ENCODE assay signal across 16 cellular contexts in genomic region chr7:51244053-51244452, GRCh38.
DNase-seq lines count a peak whose midpoint lies in the region; ATAC-seq and TF ChIP-seq lines count a peak whose summit lies in the region.
"Had no signal": no experiment of that assay in that cellular context is flagged by ENCODE, and none has a peak within 500 bp of the region (broad histone marks: within the 10 kb centered on the region; RNA-seq: fewer than 3 reads in every experiment).

No MANE protein-coding gene starts in this region.

- no peak for TF ChIP-seq CTCF in left lung (IDR thresholded peaks at IDR 0.05)

- intact Hi-C loops in left lung (cut with DNase I): no loop called here

- H3K27me3 ChIP-seq in left lung: no peaks in the 10 kb centered on the region
- H3K27me3 ChIP-seq: BE2C had no signal

- H3K4me3 ChIP-seq in left lung: no peak overlapping the region
- H3K4me3 ChIP-seq: GM23248, HAP-1 had no signal

- ATAC-seq in left lung (peak; percentile 9), HG03108 (IDR thresholded peaks at IDR 0.05; ENCODE audit: unreplicated experiment) (no peak)

- H3K4me1 ChIP-seq in left lung: no peaks in the 10 kb centered on the region
- H3K4me1 ChIP-seq: BE2C, HAP-1 had no signal

- no peaks in the 10 kb centered on the region for H3K9me3 ChIP-seq in left lung
- H3K9me3 ChIP-seq: BE2C, HAP-1 had no signal

- no peaks in the 10 kb centered on the region for H3K36me3 ChIP-seq in left lung
- H3K36me3 ChIP-seq: BE2C, HAP-1 had no signal

- H3K27ac ChIP-seq in angular gyrus (ENCODE audit: low read depth, low read length) (peak overlapping the region; percentile 20), left lung (no peak overlapping the region), temporal lobe (ENCODE audit: low read depth, low read length) (peak overlapping the region; percentile 15)
- H3K27ac ChIP-seq: GM23248 had no signal

- peak; percentile 31 for DNase-seq in ecto neural progenitor cell (ENCODE audit: low spot score)
- DNase-seq in left lung: no peak
- DNase-seq in NCI-H2171 treated with DMSO at 0.1 percent for 48 hours (lab: John Stamatoyannopoulos, UW): no peak
- DNase-seq in RKO (ENCODE audit: low spot score): no peak
- DNase-seq: ACHN; BE2C; C1 segment of cervical spinal cord; CD4-positive, CD25-positive, alpha-beta regulatory T cell; CD8-positive, alpha-beta memory T cell; COR-L47; DMS 273 treated with DMSO at 0.1 percent for 48 hours; GM23248 had no signal

Comparison
In these comparisons a context has a peak if more than half of its experiments do, and no peak if none do; other contexts are left out.
1. H3K27ac ChIP-seq: peak in angular gyrus (single experiment) and temporal lobe (single experiment); none in left lung (0 of 2).